In genomic region chr16:54160252-54160860, GRCh38 we compare ENCODE assay signal across 26 cellular contexts.
"Had no signal": no experiment of that assay in that cellular context is flagged by ENCODE, and none has a peak within 500 bp of the region (broad histone marks: within the 10 kb centered on the region; RNA-seq: fewer than 3 reads in every experiment).

No MANE protein-coding gene starts in this region.

- DNase-seq: stimulated activated CD4-positive, alpha-beta T cell treated with anti-CD3 and anti-CD28 coated beads, Interleukin-2, amount 100 ng/mL, for 48 hours; stimulated activated CD4-positive, alpha-beta T cell treated with anti-CD3 and anti-CD28 coated beads, Interleukin-4, amount 100 ng/mL, for 1 hour; stimulated activated CD4-positive, alpha-beta T cell treated with anti-CD3 and anti-CD28 coated beads, Interleukin-4, amount 100 ng/mL, for 24 hours; stimulated activated CD4-positive, alpha-beta T cell treated with anti-CD3 and anti-CD28 coated beads, Interleukin-4, amount 100 ng/mL, for 4 hours; stimulated activated CD8-positive, alpha-beta memory T cell treated with anti-CD3 and anti-CD28 coated beads, Interleukin-4, amount 100 ng/mL, for 48 hours; stimulated activated naive B cell treated with anti-CD40 and anti-IgM and Interleukin-4, amounts not matched to agents 10 μg/mL and 1 μg/mL and 100 μg/mL, for 72 hours; stimulated activated naive CD4-positive, alpha-beta T cell; stimulated activated naive CD4-positive, alpha-beta T cell treated with Interleukin-2 at 50 U/mL for 16 hours; stimulated activated naive CD8-positive, alpha-beta T cell treated with anti-CD3 and anti-CD28 coated beads, Interleukin-15, amount 100 ng/mL, for 72 hours; stimulated activated naive CD8-positive, alpha-beta T cell treated with anti-CD3 and anti-CD28 coated beads, Interleukin-15, Interleukin-2, amounts not matched to agents 100 U/mL and 50 U/mL, for 24 hours; stomach; substantia nigra; testis; thyroid gland; tibial artery; transverse colon; upper lobe of left lung; upper lobe of right lung; uterus had no signal

- FAIRE-seq: urothelium cell line had no signal

- H3K9me3 ChIP-seq: stomach, suprapubic skin, testis, thoracic aorta, thyroid gland, tibial artery, transverse colon, upper lobe of left lung, upper lobe of right lung, uterus, vagina had no signal

- H3K4me1 ChIP-seq: stomach, suprapubic skin, testis, thyroid gland, tibial artery, tibial nerve, transverse colon, upper lobe of left lung, upper lobe of right lung, uterus, vagina had no signal

- H3K27ac ChIP-seq: stomach, suprapubic skin, testis, thoracic aorta, thyroid gland, tibial artery, tibial nerve, transverse colon, upper lobe of left lung, upper lobe of right lung, uterus, vagina had no signal

- H3K36me3 ChIP-seq: stomach, suprapubic skin, thoracic aorta, thyroid gland, tibial artery, tibial nerve, transverse colon, upper lobe of left lung, upper lobe of right lung, uterus, vagina had no signal

- H3K4me3 ChIP-seq: stomach, suprapubic skin, testis, thoracic aorta, thyroid gland, tibial artery, tibial nerve, transverse colon, upper lobe of left lung, upper lobe of right lung, uterus, vagina had no signal

- ATAC-seq: stimulated activated effector memory CD8-positive, alpha-beta T cell treated with anti-CD3 and anti-CD28 coated beads, Interleukin-12 subunit alpha, Interleukin-12 subunit beta, amount 100 ng/mL, for 72 hours; stimulated activated memory B cell treated with anti-CD40 and anti-IgM and Interleukin-4, amounts not matched to agents 10 μg/mL and 1 μg/mL and 100 μg/mL, for 72 hours; stimulated activated naive B cell treated with anti-CD40 and anti-IgM and Interleukin-4, amounts not matched to agents 10 μg/mL and 1 μg/mL and 100 μg/mL, for 72 hours; stimulated activated naive CD8-positive, alpha-beta T cell treated with anti-CD3 and anti-CD28 coated beads, Interleukin-15, amount 100 ng/mL, for 72 hours; stimulated activated naive CD8-positive, alpha-beta T cell treated with anti-CD3 and anti-CD28 coated beads, Interleukin-15, Interleukin-2, amounts not matched to agents 100 U/mL and 50 U/mL, for 24 hours; upper lobe of right lung had no signal

- H3K27me3 ChIP-seq: stomach, testis, thyroid gland, tibial nerve, upper lobe of left lung, upper lobe of right lung, uterus, vagina had no signal
